Comparison of ENCODE assay signal across 13 cellular contexts in the genomic region with DNA sequence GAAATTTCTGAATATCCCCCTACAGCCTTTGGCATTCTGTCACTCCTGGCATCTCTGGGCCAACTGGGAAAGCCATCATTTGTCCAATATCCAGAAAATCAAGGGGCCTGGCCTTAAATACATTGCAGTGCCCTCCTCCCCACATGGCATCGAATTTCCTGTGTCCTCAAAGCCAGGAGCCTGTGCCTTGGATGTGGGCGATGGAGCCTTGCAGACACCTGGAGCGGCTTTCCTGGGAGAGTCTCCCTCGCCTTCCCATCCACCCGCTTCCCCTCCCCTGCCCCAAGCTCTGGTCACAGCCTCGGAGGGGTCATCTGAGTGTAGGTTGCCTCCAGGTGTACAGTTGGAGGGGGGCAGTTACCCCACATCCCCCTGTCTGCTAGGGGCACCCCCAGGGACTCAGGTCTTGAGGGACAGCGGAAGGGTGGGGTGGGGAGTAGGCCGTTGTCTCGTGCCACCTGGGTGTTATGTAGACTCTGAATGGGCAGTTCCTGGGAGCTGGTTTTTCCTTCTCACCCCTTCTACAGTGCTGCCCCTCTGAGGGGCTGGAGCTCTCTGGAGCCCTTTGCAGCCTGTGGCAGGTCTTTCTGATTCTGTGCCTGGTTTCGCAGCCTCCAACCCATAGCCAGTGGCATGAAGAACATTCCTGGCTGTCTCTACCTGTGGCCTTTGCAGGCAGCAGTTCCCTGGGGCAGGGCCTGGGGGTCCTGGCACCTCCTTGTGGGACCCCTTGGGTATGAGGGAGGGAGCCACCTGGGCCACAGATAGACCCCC.
DNase-seq lines count a peak whose midpoint lies in the region; ATAC-seq and TF ChIP-seq lines count a peak whose summit lies in the region.
"Had no signal": no experiment of that assay in that cellular context is flagged by ENCODE, and none has a peak within 500 bp of the region (broad histone marks: within the 10 kb centered on the region; RNA-seq: fewer than 3 reads in every experiment).

No MANE protein-coding gene starts in this region.

- H3K27me3 ChIP-seq in CD8-positive, alpha-beta memory T cell (ENCODE audit: insufficient read depth, low read length, poor library complexity, severe bottlenecking) = no peaks in the 10 kb centered on the region
- H3K27me3 ChIP-seq in KMS-11 (ENCODE audit: insufficient read depth, low read depth) (no peaks in the 10 kb centered on the region), gastroesophageal sphincter (no peaks in the 10 kb centered on the region), sigmoid colon (no peaks in the 10 kb centered on the region)

- peaks cover 0 to 26% (median 2%) of the 10 kb centered on the region in 3 donors for H3K36me3 Mint-ChIP-seq in CD8-positive, alpha-beta memory T cell
- H3K36me3 Mint-ChIP-seq: memory B cell had no signal

- H3K9me3 ChIP-seq in CD8-positive, alpha-beta memory T cell (ENCODE audit: low read length) = no peaks in the 10 kb centered on the region
- no peaks in the 10 kb centered on the region for H3K9me3 ChIP-seq in gastroesophageal sphincter
- H3K9me3 ChIP-seq in sigmoid colon = no peaks in the 10 kb centered on the region

- POLR2A ChIA-PET in CD8-positive, alpha-beta memory T cell (lab: Charles Lee) = interaction anchor here (0.7 kb wide), 1 partner anchor 11 kb away, joined by 3 read pairs; no protein-coding TSS in a partner anchor

- no peaks in the 10 kb centered on the region for H3K9me3 Mint-ChIP-seq in CD8-positive, alpha-beta memory T cell
- H3K9me3 Mint-ChIP-seq: memory B cell; T-helper 1 cell treated with Interleukin-12 subunit alpha and Interleukin-12 subunit beta and Interleukin-4 antibody, amounts not matched to agents 30 μg/mL and 1 μg/mL, for 36 hours had no signal

- ATAC-seq in gastroesophageal sphincter = no peak
- ATAC-seq: activated CD4-positive, alpha-beta T cell treated with anti-CD3 and anti-CD28 coated beads for 36 hours; GM12878 had no signal

- CTCF ChIA-PET in CD8-positive, alpha-beta memory T cell (lab: Charles Lee) = interaction anchor here (2.6 to 3.6 kb wide), 3 partner anchors 10 to 49 kb away, joined by 12 to 27 read pairs (median 17); no protein-coding TSS in a partner anchor

- TF ChIP-seq CTCF in KMS-11 (conservative IDR thresholded peaks at IDR 0.05; ENCODE audit: low read depth, low read length) = no peak
- no peak for TF ChIP-seq CTCF in gastroesophageal sphincter (IDR thresholded peaks at IDR 0.05)
- TF ChIP-seq CTCF in sigmoid colon (IDR thresholded peaks at IDR 0.05) = no peak

- peak overlapping the region; percentile 59; the same call in 1 of the 2 replicates for H3K9ac ChIP-seq in KMS-11

- peaks cover 96% of the 10 kb centered on the region for H3K4me1 ChIP-seq in CD8-positive, alpha-beta memory T cell (ENCODE audit: insufficient read depth, low read length)
- peaks cover 89% of the 10 kb centered on the region for H3K4me1 ChIP-seq in KMS-11 (ENCODE audit: low read depth, poor library complexity, severe bottlenecking)
- peaks cover 23 to 100% (median 98%) of the 10 kb centered on the region in 3 donors for H3K4me1 ChIP-seq in gastroesophageal sphincter
- H3K4me1 ChIP-seq in sigmoid colon = peaks cover 0 to 100% (median 100%) of the 10 kb centered on the region in 4 donors

- H3K4me1 Mint-ChIP-seq in CD8-positive, alpha-beta memory T cell = peaks cover 86 to 98% (median 92%) of the 10 kb centered on the region in 3 donors

- H3K27ac ChIP-seq in CD8-positive, alpha-beta memory T cell (ENCODE audit: low read depth, low read length) = peak overlapping the region; percentile 24
- H3K27ac ChIP-seq in KMS-11 (peak overlapping the region; percentile 90), gastroesophageal sphincter (peak overlapping the region in 3 of 4 donors; percentile 91 to 99 (median 96)), sigmoid colon (peak overlapping the region; percentile 95 to 99 (median 99))

- no peak overlapping the region for H3K4me3 ChIP-seq in CD8-positive, alpha-beta memory T cell (ENCODE audit: low read length)
- H3K4me3 ChIP-seq in KMS-11 (IDR thresholded peaks at IDR 0.05; ENCODE audit: insufficient read depth, low read depth, low read length) (no peak overlapping the region), gastroesophageal sphincter (no peak overlapping the region), sigmoid colon (no peak overlapping the region)
- H3K4me3 ChIP-seq: GM12878 had no signal

- H4K20me1 ChIP-seq in KMS-11 (ENCODE audit: insufficient read depth) = no peaks in the 10 kb centered on the region; the same call in 1 of the 2 replicates

- peak overlapping the region in 4 of 7 donors; percentile 32 to 81 (median 62) for H3K4me3 Mint-ChIP-seq in CD8-positive, alpha-beta memory T cell
- H3K4me3 Mint-ChIP-seq: activated CD4-positive, alpha-beta T cell treated with anti-CD3 and anti-CD28 coated beads for 36 hours; memory B cell had no signal

- no peaks in the 10 kb centered on the region for H3K27me3 Mint-ChIP-seq in CD8-positive, alpha-beta memory T cell
- H3K27me3 Mint-ChIP-seq: activated CD4-positive, alpha-beta T cell treated with anti-CD3 and anti-CD28 coated beads for 36 hours; memory B cell had no signal

- DNase-seq in CD8-positive, alpha-beta memory T cell = peak in 1 of 5 donors; percentile 42
- DNase-seq in sigmoid colon (no peak), DMS153 (lab: John Stamatoyannopoulos, UW) (no peak), cortex of kidney (lab: John Stamatoyannopoulos, UW) (no peak)
- no peak for DNase-seq in activated CD8-positive, alpha-beta memory T cell treated with anti-CD3 and anti-CD28 coated beads, Interleukin-2, amount 50 U/mL, for 4 hours
- DNase-seq: activated CD4-positive, alpha-beta T cell treated with anti-CD3 and anti-CD28 coated beads for 36 hours; NCI-H2029; NCI-H526 treated with DMSO at 0.1 percent for 48 hours had no signal

- H2AFZ ChIP-seq in KMS-11 (ENCODE audit: low read depth) = no peak overlapping the region

- intact Hi-C loops in sigmoid colon (cut with DNase I) = no loop called here

- WGBS in gastroesophageal sphincter (ENCODE audit: low coverage in 1 of 2), 2 donors = 33% methylated on average over 1 of the region's 10 CpGs; no CpG with 5 or more reads in 1 of the 2 donors
- WGBS in sigmoid colon, 2 donors = 87 to 88% methylated on average over 10 of the region's 10 CpGs

- peak overlapping the region in 6 of 8 donors; percentile 53 to 86 (median 64) for H3K27ac Mint-ChIP-seq in CD8-positive, alpha-beta memory T cell
- H3K27ac Mint-ChIP-seq: memory B cell had no signal

- TF ChIP-seq EP300 in gastroesophageal sphincter (IDR thresholded peaks at IDR 0.05) (no peak), sigmoid colon (IDR thresholded peaks at IDR 0.05) (no peak)

- H3K4me2 ChIP-seq in KMS-11 = peak overlapping the region; percentile 98

- no peak for TF ChIP-seq POLR2A in gastroesophageal sphincter (IDR thresholded peaks at IDR 0.05)
- TF ChIP-seq POLR2A in sigmoid colon (IDR thresholded peaks at IDR 0.05) = no peak

- H3K79me2 ChIP-seq in KMS-11 (ENCODE audit: insufficient read depth, low read depth) = peaks cover 98% of the 10 kb centered on the region

- no peaks in the 10 kb centered on the region for H3K36me3 ChIP-seq in CD8-positive, alpha-beta memory T cell (ENCODE audit: insufficient read depth, low read length)
- no peaks in the 10 kb centered on the region for H3K36me3 ChIP-seq in KMS-11 (ENCODE audit: insufficient read depth)
- H3K36me3 ChIP-seq in gastroesophageal sphincter = no peaks in the 10 kb centered on the region
- no peaks in the 10 kb centered on the region for H3K36me3 ChIP-seq in sigmoid colon

Comparison
In these comparisons a context has a peak if more than half of its experiments do, and no peak if none do; other contexts are left out.
1. H3K27ac ChIP-seq: peak in every context shown above with its lines; median percentile 99 in sigmoid colon; 96 in gastroesophageal sphincter; 90 in KMS-11; 24 in CD8-positive, alpha-beta memory T cell.